8 cellular contexts compared by ENCODE assay signal in the genomic region with DNA sequence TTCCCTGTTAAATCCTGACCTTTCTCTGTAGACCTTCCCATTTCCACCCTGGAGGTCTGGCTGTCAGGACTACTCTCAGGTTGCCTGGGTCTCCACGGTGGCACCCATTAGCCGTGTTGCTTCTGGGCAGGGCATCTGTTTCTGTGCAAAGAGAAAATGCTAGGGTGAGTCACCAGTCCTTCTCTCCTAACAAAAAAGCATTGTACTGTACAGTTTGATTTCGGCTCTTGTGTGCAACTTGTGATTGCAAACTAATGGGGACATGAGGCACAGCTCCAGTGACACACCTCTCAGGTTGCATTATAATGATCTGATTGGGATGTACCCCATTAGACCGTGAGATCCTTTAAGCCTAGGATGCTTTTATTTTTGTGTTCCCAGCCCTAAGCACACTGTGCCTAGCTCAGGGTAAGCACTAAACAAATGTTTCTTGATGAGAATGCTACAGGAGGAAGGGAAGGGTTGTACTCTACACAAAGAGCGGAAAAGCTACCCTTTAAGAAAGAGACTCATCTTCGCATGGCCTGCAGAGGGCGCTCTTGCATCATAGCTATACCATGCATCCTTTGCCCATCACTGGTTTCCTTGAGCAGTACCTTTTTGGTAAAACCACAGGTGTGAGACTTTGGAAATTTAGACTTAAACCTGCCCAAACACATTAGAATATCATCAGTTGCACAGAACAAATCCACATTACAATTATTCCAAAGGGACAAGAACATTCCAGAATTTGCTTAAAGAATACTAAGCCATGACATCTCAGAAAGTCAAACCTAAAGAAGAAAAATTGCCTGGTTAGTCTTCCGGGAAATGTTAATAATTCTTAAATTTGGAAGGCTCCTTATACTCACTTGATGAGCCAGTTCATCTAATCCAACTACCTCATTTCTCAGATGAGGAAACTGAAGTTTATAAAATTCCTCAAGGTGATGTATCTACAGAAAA. TPM values are rescaled to one million over a fixed set of nuclear protein-coding genes. Genes with fewer than 3 reads are reported as not detected.
DNase-seq lines count a peak whose midpoint lies in the region; ATAC-seq, FAIRE-seq and TF ChIP-seq lines count a peak whose summit lies in the region.

No MANE protein-coding gene starts in this region.

- H3K9ac ChIP-seq in mammary epithelial cell (ENCODE audit: insufficient read depth, low read length) (no peak overlapping the region), keratinocyte (ENCODE audit: control insufficient read depth, extremely low read depth, insufficient read depth, low read length) (no peak overlapping the region)

- H3K79me2 ChIP-seq in GM23338 (replicated peaks; ENCODE audit: insufficient read depth) = no peaks in the 10 kb centered on the region
- H3K79me2 ChIP-seq in mammary epithelial cell (ENCODE audit: insufficient read depth, low read length) = no peaks in the 10 kb centered on the region
- H3K79me2 ChIP-seq in keratinocyte (ENCODE audit: control insufficient read depth, insufficient read depth, low read length) = no peaks in the 10 kb centered on the region

- in situ Hi-C loops in mammary epithelial cell (cut with MboI; ENCODE audit: low sequenced_read_pairs in 2 of 2) = loop anchor here (25.0 kb wide), 4 partner anchors 561 to 1086 kb away; partner anchors contain the start of gene RNASEH2B (in 1 of the 2)

- H3K27me3 ChIP-seq in GM23338 (ENCODE audit: insufficient read depth) = no peaks in the 10 kb centered on the region
- no peaks in the 10 kb centered on the region for H3K27me3 ChIP-seq in mammary epithelial cell (ENCODE audit: insufficient read depth, low read length)
- H3K27me3 ChIP-seq in keratinocyte (ENCODE audit: control insufficient read depth, extremely low read depth, insufficient read depth, low read length) = no peaks in the 10 kb centered on the region

- H3K4me3 ChIP-seq in GM23338 (no peak overlapping the region), mammary epithelial cell (replicated peaks in 1 of 3; ENCODE audit: insufficient read depth in 1 of 3, low read depth in 2 of 3, low read length in 3 of 3) (no peak overlapping the region), keratinocyte (ENCODE audit: control insufficient read depth in 2 of 3, extremely low read depth in 1 of 3, insufficient read depth in 2 of 3, low read depth in 1 of 3, low read length in 3 of 3) (no peak overlapping the region)

- H3K9me1 ChIP-seq in keratinocyte (ENCODE audit: control insufficient read depth, extremely low read depth, insufficient read depth, low read length) = no peaks in the 10 kb centered on the region

- BruUV-seq in mammary epithelial cell (replicated peaks; lab: Mats Ljungman, UMichigan) = no TSS peak

- H3K27ac ChIP-seq in GM23338 (ENCODE audit: low read depth) (no peak overlapping the region), mammary epithelial cell (ENCODE audit: insufficient read depth, low read depth, low read length) (peak overlapping the region; percentile 25), keratinocyte (ENCODE audit: control insufficient read depth, insufficient read depth, low read length) (no peak overlapping the region)

- no peaks in the 10 kb centered on the region for H3K9me3 ChIP-seq in mammary epithelial cell (replicated peaks; ENCODE audit: insufficient read depth, low read length)
- no peaks in the 10 kb centered on the region for H3K9me3 ChIP-seq in keratinocyte (ENCODE audit: control insufficient read depth, low read depth, low read length)

- CTCF ChIA-PET in WTC11 (lab: Charles Lee) = interaction anchor here (0.6 to 2.4 kb wide), 57 partner anchors 10 to 1144 kb away, joined by 3 to 18 read pairs (median 4); partner anchors contain the start of genes KCNRG, KPNA3, RNASEH2B and SPRYD7
- CTCF ChIA-PET in mammary epithelial cell (lab: Charles Lee; ENCODE audit: low non-redundant PET) = interaction anchor here (0.5 to 0.7 kb wide), 5 partner anchors 99 to 1095 kb away, joined by 3 to 9 read pairs (median 8); no protein-coding TSS in a partner anchor

- H3K27me3 Mint-ChIP-seq in GM23338 (ENCODE audit: insufficient read depth, low read depth, poor library complexity) (peaks cover 6% of the 10 kb centered on the region), WTC11 (ENCODE audit: low read depth) (no peaks in the 10 kb centered on the region; the same call in 1 of the 2 replicates)

- H3K4me3 Mint-ChIP-seq in GM23338 = no peak overlapping the region
- no peak overlapping the region for H3K4me3 Mint-ChIP-seq in WTC11

- H2AFZ ChIP-seq in GM23338 (peak overlapping the region; percentile 70; the same call in 1 of the 2 replicates), mammary epithelial cell (ENCODE audit: low read depth, low read length) (peak overlapping the region; percentile 57), keratinocyte (ENCODE audit: control insufficient read depth, low read length) (no peak overlapping the region)

- H3K36me3 Mint-ChIP-seq in GM23338 (ENCODE audit: low read depth) = no peaks in the 10 kb centered on the region
- H3K36me3 Mint-ChIP-seq in WTC11 = no peaks in the 10 kb centered on the region

- no peaks in the 10 kb centered on the region; the same call in 2 of the 3 replicates for H3K4me1 Mint-ChIP-seq in GM23338
- H3K4me1 Mint-ChIP-seq in WTC11 = 0 out of 2 replicates have a peak, but pooled peaks cover 5% of the 10 kb centered on the region

- intact Hi-C loops in mammary epithelial cell (cut with micrococcal nuclease) = loop anchor here (1.0 to 10.0 kb wide), 7 partner anchors 106 to 934 kb away; no protein-coding TSS in a partner anchor

- WGBS in mammary epithelial cell (ENCODE audit: low coverage, missing lambda C conversion rate) = 62% methylated on average over 7 of the region's 8 CpGs

- H4K20me1 ChIP-seq in GM23338 (replicated peaks; ENCODE audit: insufficient read depth) (no peaks in the 10 kb centered on the region), mammary epithelial cell (ENCODE audit: insufficient read depth, low read length) (no peaks in the 10 kb centered on the region), keratinocyte (ENCODE audit: control insufficient read depth, extremely low read depth, insufficient read depth, low read length) (no peaks in the 10 kb centered on the region)

- no peaks in the 10 kb centered on the region for H3F3A ChIP-seq in GM23338 (replicated peaks; ENCODE audit: low read depth)

- dilution Hi-C loops in mammary epithelial cell (cut with HindIII; ENCODE audit: low sequenced_read_pairs) = no loop called here
- dilution Hi-C loops in keratinocyte (cut with MboI; ENCODE audit: extremely low pct_ligation_motif_present, low sequenced_read_pairs) = no loop called here

- H3K36me3 ChIP-seq in GM23338 (ENCODE audit: insufficient read depth) (no peaks in the 10 kb centered on the region), mammary epithelial cell (ENCODE audit: insufficient read depth, low read length) (no peaks in the 10 kb centered on the region), keratinocyte (ENCODE audit: control insufficient read depth in 2 of 2, extremely low read depth in 1 of 2, insufficient read depth in 2 of 2, low read length in 2 of 2) (no peaks in the 10 kb centered on the region)

- FAIRE-seq in keratinocyte (lab: Jason Lieb, UNC) = peak; percentile 80

- TF ChIP-seq CTCF in GM23338 (conservative IDR thresholded peaks at IDR 0.05; ENCODE audit: low read depth in 2 of 2) = peak; percentile 92 to 99
- TF ChIP-seq CTCF in WTC11 (IDR thresholded peaks at IDR 0.05) = peak; percentile 95
- TF ChIP-seq CTCF in mammary epithelial cell (conservative IDR thresholded peaks at IDR 0.05 in 1 of 2, IDR thresholded peaks at IDR 0.05 in 1 of 2; ENCODE audit: extremely low read depth in 1 of 2, insufficient read depth in 1 of 2, low read depth in 1 of 2, low read length in 2 of 2) = peak; percentile 92 to 95
- TF ChIP-seq CTCF in keratinocyte (optimal IDR thresholded peaks at IDR 0.05 in 1 of 3, IDR thresholded peaks at IDR 0.05 in 1 of 3, conservative IDR thresholded peaks at IDR 0.05 in 1 of 3; ENCODE audit: extremely low read depth in 1 of 3, insufficient read depth in 2 of 3, low read length in 3 of 3) = peak; percentile 82 to 94 (median 92)

- peak; percentile 96 for ATAC-seq in GM23338
- ATAC-seq in WTC11 = peak; percentile 89

- H3K4me2 ChIP-seq in GM23338 (no peak overlapping the region), mammary epithelial cell (ENCODE audit: insufficient read depth, low read depth, low read length) (no peak overlapping the region), keratinocyte (ENCODE audit: control insufficient read depth, extremely low read depth, insufficient read depth, low read depth, low read length) (no peak overlapping the region)

- no peaks in the 10 kb centered on the region for H3K9me2 ChIP-seq in GM23338 (ENCODE audit: insufficient read depth)

- POLR2A ChIA-PET in WTC11 (lab: Charles Lee) = interaction anchor here (0.6 to 1.1 kb wide), 2 partner anchors 40 to 104 kb away, joined by 3 read pairs; partner anchors contain the start of gene SPRYD7

- H3K4me1 ChIP-seq in GM23338 (ENCODE audit: insufficient read depth) (no peaks in the 10 kb centered on the region), mammary epithelial cell (ENCODE audit: insufficient read depth, low read length) (peaks cover 11% of the 10 kb centered on the region), keratinocyte (ENCODE audit: control insufficient read depth, extremely low read depth, insufficient read depth, low read length) (peaks cover 3% of the 10 kb centered on the region)

- no peaks in the 10 kb centered on the region for H3K9me3 Mint-ChIP-seq in GM23338
- H3K9me3 Mint-ChIP-seq in WTC11 = no peaks in the 10 kb centered on the region

- H3K27ac Mint-ChIP-seq in GM23338 = no peak overlapping the region
- no peak overlapping the region for H3K27ac Mint-ChIP-seq in WTC11

- DNase-seq in DMS114 treated with DMSO at 0.1 percent for 48 hours (lab: John Stamatoyannopoulos, UW; ENCODE audit: unreplicated experiment) (peak; percentile 27), GM23338 (ENCODE audit: low spot score) (peak; percentile 93), NCI-H2107 (lab: John Stamatoyannopoulos, UW) (peak; percentile 64), WTC11 (ENCODE audit: low spot score) (peak; percentile 76), mammary epithelial cell (peak; percentile 69), keratinocyte (ENCODE audit: low read depth, low spot score) (no peak), cerebellar nuclear complex (lab: John Stamatoyannopoulos, UW) (no peak)
- DNase-seq in stimulated activated CD4-positive, alpha-beta T cell treated with anti-CD3 and anti-CD28 coated beads, Interleukin-1b, Interleukin-23, amount 100 ng/mL, for 48 hours = peak; percentile 67

RNA-seq across cellular contexts. Expression of gene TRIM13, which starts 20.3 kb away (rescaled TPM):
- 21.6 and 25.3 TPM in 2 replicates for total RNA-seq in GM23338 (2014; rRNA removed; shearing (Covaris generic))
- polyA plus RNA-seq in GM23338 (2016; fragmentation: Nextera tagmentation; extraction: Ambion mirVana) (22.1 and 23.0 TPM in 2 replicates), mammary epithelial cell (10.2 TPM), keratinocyte (17.2 to 26.5 TPM (median 22.6 TPM) in 3 replicates)
- total RNA-seq in WTC11 (2021) (27.5 to 29.1 TPM (median 27.6 TPM) in 3 replicates), mammary epithelial cell (10 to 100 TPM; 17.9 to 21.0 TPM)
- polyA minus RNA-seq in mammary epithelial cell (16.5 TPM), keratinocyte (6.0 to 24.5 TPM (median 20.4 TPM) in 3 replicates)
- 14.2 TPM for polyA plus RNA-seq in keratinocyte (2011; ENCODE audit: low read depth)
- 8.7 and 19.8 TPM in 2 replicates for polyA plus RNA-seq in keratinocyte (2011; cell fraction: cytosol; rRNA removed)
- polyA plus RNA-seq in keratinocyte (2011; cell fraction: nucleus; rRNA removed) = 36.2 and 46.9 TPM in 2 replicates
- 15.3 and 24.1 TPM in 2 replicates for polyA plus RNA-seq in keratinocyte (2012; ENCODE audit: low replicate concordance)
- 12.3 TPM for polyA minus RNA-seq in keratinocyte (2011; cell fraction: cytosol; rRNA and poly(A)+ RNA removed)
- polyA minus RNA-seq in keratinocyte (2011; cell fraction: nucleus; rRNA and poly(A)+ RNA removed) = 18.4 and 24.7 TPM in 2 replicates

RNA-seq across cellular contexts. Expression of gene KCNRG, which starts 38.7 kb away (rescaled TPM):
- 3.3 TPM in 1 of 2 replicates, not detected in the other for total RNA-seq in GM23338 (2014; rRNA removed; shearing (Covaris generic))
- polyA plus RNA-seq in GM23338 (2016; fragmentation: Nextera tagmentation; extraction: Ambion mirVana) = 0.60 and 0.71 TPM in 2 replicates
- total RNA-seq in WTC11 (2021) = 0.21 to 1.1 TPM (median 0.32 TPM) in 3 replicates
- total RNA-seq in mammary epithelial cell = 1 to 10 TPM in 1 of 2 donors, under 1 TPM in 1; 0.75 to 1.7 TPM
- 0.70 TPM for polyA plus RNA-seq in mammary epithelial cell
- not detected for polyA minus RNA-seq in mammary epithelial cell
- 0.90 to 1.3 TPM (median 1.3 TPM) in 3 replicates for polyA plus RNA-seq in keratinocyte
- polyA plus RNA-seq in keratinocyte (2011; ENCODE audit: low read depth) = not detected
- 0.57 TPM in 2 replicates for polyA plus RNA-seq in keratinocyte (2011; cell fraction: cytosol; rRNA removed)
- polyA plus RNA-seq in keratinocyte (2011; cell fraction: nucleus; rRNA removed) = 1.1 and 1.3 TPM in 2 replicates
- polyA plus RNA-seq in keratinocyte (2012; ENCODE audit: low replicate concordance) = 0.40 and 0.44 TPM in 2 replicates
- polyA minus RNA-seq in keratinocyte = 3.6 to 7.3 TPM in 2 of 3 replicates, not detected in the other
- 2.5 TPM for polyA minus RNA-seq in keratinocyte (2011; cell fraction: cytosol; rRNA and poly(A)+ RNA removed)
- polyA minus RNA-seq in keratinocyte (2011; cell fraction: nucleus; rRNA and poly(A)+ RNA removed) = 1.3 and 2.2 TPM in 2 replicates

RNA-seq across cellular contexts. Expression of gene SPRYD7, which starts 40.4 kb away (rescaled TPM):
- 2.0 and 2.9 TPM in 2 replicates for total RNA-seq in GM23338 (2014; rRNA removed; shearing (Covaris generic))
- 6.6 and 7.4 TPM in 2 replicates for polyA plus RNA-seq in GM23338 (2016; fragmentation: Nextera tagmentation; extraction: Ambion mirVana)
- 3.0 to 3.8 TPM (median 3.1 TPM) in 3 replicates for total RNA-seq in WTC11 (2021)
- 10 to 100 TPM; 12.0 to 17.0 TPM for total RNA-seq in mammary epithelial cell
- polyA plus RNA-seq in mammary epithelial cell = 7.5 TPM
- polyA minus RNA-seq in mammary epithelial cell = 4.9 TPM
- 6.3 to 11.3 TPM (median 8.9 TPM) in 3 replicates for polyA plus RNA-seq in keratinocyte
- 11.0 TPM for polyA plus RNA-seq in keratinocyte (2011; ENCODE audit: low read depth)
- polyA plus RNA-seq in keratinocyte (2011; cell fraction: cytosol; rRNA removed) = 10.3 and 14.7 TPM in 2 replicates
- 7.5 and 10.7 TPM in 2 replicates for polyA plus RNA-seq in keratinocyte (2011; cell fraction: nucleus; rRNA removed)
- polyA plus RNA-seq in keratinocyte (2012; ENCODE audit: low replicate concordance) = 13.9 and 18.5 TPM in 2 replicates
- polyA minus RNA-seq in keratinocyte = 1.2 to 3.2 TPM (median 1.5 TPM) in 3 replicates
- 5.8 TPM for polyA minus RNA-seq in keratinocyte (2011; cell fraction: cytosol; rRNA and poly(A)+ RNA removed)
- 2.8 and 3.8 TPM in 2 replicates for polyA minus RNA-seq in keratinocyte (2011; cell fraction: nucleus; rRNA and poly(A)+ RNA removed)

Comparison
In these comparisons a context has a peak if more than half of its experiments do, and no peak if none do; other contexts are left out.
1. DNase-seq: peak in DMS114 treated with DMSO at 0.1 percent for 48 hours (single experiment), GM23338 (single experiment), NCI-H2107 (single experiment), WTC11 (single experiment), mammary epithelial cell (single experiment) and stimulated activated CD4-positive, alpha-beta T cell treated with anti-CD3 and anti-CD28 coated beads, Interleukin-1b, Interleukin-23, amount 100 ng/mL, for 48 hours (single experiment); none in keratinocyte (single experiment) and cerebellar nuclear complex (0 of 2).
2. Peak in every context shown above with its lines, with median percentiles within 50 percentile points of each other: CTCF ChIP-seq.